Comparison of ENCODE assay signal across 27 cellular contexts in genomic region chr12:102408487-102409297, GRCh38.
"Had no signal": no experiment of that assay in that cellular context is flagged by ENCODE, and none has a peak within 500 bp of the region (broad histone marks: within the 10 kb centered on the region; RNA-seq: fewer than 3 reads in every experiment).

No MANE protein-coding gene starts in this region.

- H3K4me2 ChIP-seq: smooth muscle cell had no signal

- H3K4me3 Mint-ChIP-seq: activated B cell treated with CpG ODN at 0.5 μM for 24 hours; activated CD4-positive, alpha-beta memory T cell treated with anti-CD3 and anti-CD28 coated beads for 36 hours; activated CD4-positive, alpha-beta T cell treated with anti-CD3 and anti-CD28 coated beads for 36 hours; memory B cell; natural killer cell treated with Interleukin-12 subunit alpha and Interleukin-12 subunit beta and Interleukin-15 and Interleukin-18, amount 100 ng/mL, for 72 hours; stimulated activated naive B cell treated with anti-CD40 and anti-IgM and Interleukin-4, amounts not matched to agents 10 μg/mL and 1 μg/mL and 100 μg/mL, for 72 hours had no signal

- H3K9me3 Mint-ChIP-seq: activated B cell treated with CpG ODN at 0.5 μM for 24 hours; activated CD4-positive, alpha-beta memory T cell treated with anti-CD3 and anti-CD28 coated beads for 36 hours; memory B cell had no signal

- H3K4me1 Mint-ChIP-seq: activated B cell treated with CpG ODN at 0.5 μM for 24 hours; activated CD4-positive, alpha-beta T cell treated with anti-CD3 and anti-CD28 coated beads for 36 hours; memory B cell had no signal

- H3K9me3 ChIP-seq: esophagus muscularis mucosa, neutrophil, ovary, thyroid gland, upper lobe of right lung had no signal

- ATAC-seq: activated CD4-positive, alpha-beta T cell treated with anti-CD3 and anti-CD28 coated beads for 36 hours; left ventricle myocardium superior; natural killer cell treated with Interleukin-12 subunit alpha and Interleukin-12 subunit beta and Interleukin-15 and Interleukin-18, amount 100 ng/mL, for 72 hours; right cardiac atrium; stimulated activated naive B cell treated with anti-CD40 and anti-IgM and Interleukin-4, amounts not matched to agents 10 μg/mL and 1 μg/mL and 100 μg/mL, for 72 hours; upper lobe of right lung had no signal

- DNase-seq: activated B cell treated with CpG ODN at 0.5 μM for 24 hours; activated CD4-positive, alpha-beta memory T cell treated with anti-CD3 and anti-CD28 coated beads for 36 hours; activated CD4-positive, alpha-beta T cell treated with anti-CD3 and anti-CD28 coated beads for 36 hours; activated gamma-delta T cell; activated T-cell treated with anti-CD3 and anti-CD28 coated beads, Interleukin-2, amount 50 U/mL, for 48 hours; cerebellar nuclear complex; head of caudate nucleus; hypothalamus; left ventricle myocardium superior; ovary; right cardiac atrium; stimulated activated CD4-positive, alpha-beta T cell treated with anti-CD3 and anti-CD28 coated beads, Interleukin-15, amount 100 ng/mL, for 24 hours; stimulated activated naive B cell treated with anti-CD40 and anti-IgM and Interleukin-4, amounts not matched to agents 10 μg/mL and 1 μg/mL and 100 μg/mL, for 72 hours; substantia nigra; T-helper 1 cell; T1000; thyroid gland; upper lobe of right lung had no signal

- H3K4me3 ChIP-seq: coronary artery, esophagus muscularis mucosa, ovary, smooth muscle cell, thyroid gland, upper lobe of right lung had no signal

- H3K27me3 Mint-ChIP-seq: activated CD4-positive, alpha-beta memory T cell treated with anti-CD3 and anti-CD28 coated beads for 36 hours had no signal

- H3K27ac ChIP-seq: coronary artery, esophagus muscularis mucosa, neutrophil, ovary, thyroid gland, upper lobe of right lung had no signal

- H3K36me3 Mint-ChIP-seq: activated CD4-positive, alpha-beta memory T cell treated with anti-CD3 and anti-CD28 coated beads for 36 hours; activated naive CD4-positive, alpha-beta T cell treated with anti-CD3 and anti-CD28 coated beads, Interleukin-2, amount 50 U/mL, for 72 hours; memory B cell; natural killer cell treated with Interleukin-12 subunit alpha and Interleukin-12 subunit beta and Interleukin-15 and Interleukin-18, amount 100 ng/mL, for 72 hours; stimulated activated naive B cell treated with anti-CD40 and anti-IgM and Interleukin-4, amounts not matched to agents 10 μg/mL and 1 μg/mL and 100 μg/mL, for 72 hours had no signal

- H3K27me3 ChIP-seq: esophagus muscularis mucosa, neutrophil, ovary, thyroid gland, upper lobe of right lung had no signal

- FAIRE-seq: bronchial epithelial cell, frontal cortex had no signal

- H3K4me1 ChIP-seq: esophagus muscularis mucosa, upper lobe of right lung had no signal

- H3K27ac Mint-ChIP-seq: activated B cell treated with CpG ODN at 0.5 μM for 24 hours; activated CD4-positive, alpha-beta memory T cell treated with anti-CD3 and anti-CD28 coated beads for 36 hours; activated CD4-positive, alpha-beta T cell treated with anti-CD3 and anti-CD28 coated beads for 36 hours; memory B cell; natural killer cell treated with Interleukin-12 subunit alpha and Interleukin-12 subunit beta and Interleukin-15 and Interleukin-18, amount 100 ng/mL, for 72 hours; stimulated activated naive B cell treated with anti-CD40 and anti-IgM and Interleukin-4, amounts not matched to agents 10 μg/mL and 1 μg/mL and 100 μg/mL, for 72 hours had no signal

- H3K36me3 ChIP-seq: esophagus muscularis mucosa, neutrophil, ovary, thyroid gland, upper lobe of right lung had no signal
